Comparison of ENCODE assay signal across 1 cellular context in genomic region chr9:134858051-134858841, GRCh38.
TF ChIP-seq lines count a peak whose summit lies in the region.

No MANE protein-coding gene starts in this region.

TF ChIP-seq in WTC11, 78 proteins besides CTCF, POLR2A, EP300 and RAD21 (continued from another document):
- TF ChIP-seq ERG (CRISPR knock-in tag; IDR thresholded peaks at IDR 0.05) = no peak
- no peak for TF ChIP-seq MLX (CRISPR knock-in tag; IDR thresholded peaks at IDR 0.05)
